Comparison of ENCODE assay signal across 6 cellular contexts in the genomic region with DNA sequence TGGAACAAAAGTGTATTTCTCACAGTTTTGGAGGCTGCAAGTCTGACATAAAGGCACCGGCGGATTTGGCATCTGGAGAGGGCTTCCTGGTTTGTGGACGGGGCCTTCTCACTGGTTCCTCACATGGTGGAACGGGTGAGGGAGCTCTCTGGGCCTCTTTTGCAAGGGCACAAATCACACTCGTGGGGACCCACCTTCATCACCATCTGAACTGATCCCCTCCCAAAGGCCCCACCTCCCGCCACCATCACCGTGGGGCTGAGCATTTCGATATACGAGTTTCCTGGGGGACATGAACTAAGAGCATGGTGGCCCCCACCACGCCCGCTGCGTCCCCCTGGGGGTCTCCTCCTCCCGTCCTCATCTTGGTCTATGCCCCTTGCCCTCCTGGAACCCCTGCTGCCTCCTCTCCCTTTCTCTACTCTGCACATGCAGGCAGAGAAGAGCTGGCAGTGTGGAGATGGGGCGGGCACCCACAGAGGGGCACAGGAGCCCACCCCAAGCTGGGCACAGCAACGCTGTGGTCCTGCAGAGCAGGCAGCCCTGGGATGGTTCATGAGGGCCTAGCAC. TPM values are rescaled to one million over a fixed set of nuclear protein-coding genes. Genes with fewer than 3 reads are reported as not detected.
"Had no signal": no experiment of that assay in that cellular context is flagged by ENCODE, and none has a peak within 500 bp of the region (broad histone marks: within the 10 kb centered on the region; RNA-seq: fewer than 3 reads in every experiment).

No MANE protein-coding gene starts in this region.

- H3K4me3 ChIP-seq: GM23338 had no signal

- H3K4me3 Mint-ChIP-seq: GM23338, H9 had no signal

- H3K27ac Mint-ChIP-seq: GM23338, H9 had no signal

- DNase-seq: H9, HCEC 1CT, IMR-90 had no signal

- ATAC-seq: GM23338 had no signal

- H3K9me3 Mint-ChIP-seq: GM23338 had no signal

RNA-seq across cellular contexts. Expression of gene SPACA7, which starts 20.8 kb away (rescaled TPM):
- total RNA-seq: GM23338, H1, H9, HT-29, IMR-90 had no signal
